In genomic region chr6:39843305-39844020, GRCh38 we compare ENCODE assay signal across 14 cellular contexts. TPM values are rescaled to one million over a fixed set of nuclear protein-coding genes. Genes with fewer than 3 reads are reported as not detected.
A peak's percentile ranks its signal among the peaks of the same experiment; 100 is the strongest.
DNase-seq lines count a peak whose midpoint lies in the region; TF ChIP-seq lines count a peak whose summit lies in the region.
"Had no signal": no experiment of that assay in that cellular context is flagged by ENCODE, and none has a peak within 500 bp of the region (broad histone marks: within the 10 kb centered on the region; RNA-seq: fewer than 3 reads in every experiment).

No MANE protein-coding gene starts in this region.

- H3K36me3 Mint-ChIP-seq in CD14-positive monocyte = no peaks in the 10 kb centered on the region

- H3K27me3 Mint-ChIP-seq in CD14-positive monocyte (ENCODE audit: low read depth in 3 of 3) = peaks cover 0 to 8% (median 6%) of the 10 kb centered on the region in 3 donors

- H3K4me3 ChIP-seq in HEK293 (ENCODE audit: low read depth, low read length) (no peak overlapping the region), choroid plexus epithelial cell (ENCODE audit: low read depth, low read length) (no peak overlapping the region)

- H3K4me3 Mint-ChIP-seq in CD14-positive monocyte = no peak overlapping the region
- H3K4me3 Mint-ChIP-seq: stimulated activated naive CD8-positive, alpha-beta T cell treated with anti-CD3 and anti-CD28 coated beads, Interleukin-15, Interleukin-2, amounts not matched to agents 100 ng/mL and 50 ng/mL, for 24 hours had no signal

- CTCF ChIA-PET in HEK293 (lab: Yijun Ruan, JAX) = interaction anchor here (0.5 to 1.8 kb wide), 9 partner anchors 9 to 110 kb away, joined by 3 to 5 read pairs (median 4); no protein-coding TSS in a partner anchor

- H3K27ac ChIP-seq in HEK293 (ENCODE audit: extremely low read depth, low read depth, low read length) = no peak overlapping the region

- no peak for TF ChIP-seq CTCF in HEK293 (tag by site-specific recombination; IDR thresholded peaks at IDR 0.05)
- peak; percentile 9 for TF ChIP-seq CTCF in choroid plexus epithelial cell (conservative IDR thresholded peaks at IDR 0.05; ENCODE audit: low read depth, low read length)
- no peak for TF ChIP-seq CTCF in CD14-positive monocyte (IDR thresholded peaks at IDR 0.05)

- peak; percentile 36 for DNase-seq in AG08396 (ENCODE audit: low spot score)
- no peak for DNase-seq in choroid plexus epithelial cell (ENCODE audit: low read depth)
- peak; percentile 31 for DNase-seq in medulla oblongata (ENCODE audit: extremely low spot score)
- no peak for DNase-seq in CD14-positive monocyte (ENCODE audit: low spot score)
- no peak for DNase-seq in T-helper 9 cell
- DNase-seq in T-helper 1 cell = no peak
- no peak for DNase-seq in HUDEP-2 (lab: John Stamatoyannopoulos, UW; ENCODE audit: unreplicated experiment in 76 of 76)
- DNase-seq: activated CD8-positive, alpha-beta memory T cell treated with anti-CD3 and anti-CD28 coated beads for 24 hours; activated naive CD4-positive, alpha-beta T cell treated with anti-CD3 and anti-CD28 coated beads, Interleukin-2, amount 50 U/mL, for 16 hours; cortex of kidney; glutamatergic neuron; stimulated activated CD4-positive, alpha-beta T cell treated with anti-CD3 and anti-CD28 coated beads, Interleukin-4, amount 100 ng/mL, for 24 hours had no signal

- no peak overlapping the region for H3K27ac Mint-ChIP-seq in CD14-positive monocyte
- H3K27ac Mint-ChIP-seq: stimulated activated naive CD8-positive, alpha-beta T cell treated with anti-CD3 and anti-CD28 coated beads, Interleukin-15, Interleukin-2, amounts not matched to agents 100 ng/mL and 50 ng/mL, for 24 hours had no signal

- POLR2A ChIA-PET in HEK293 (lab: Yijun Ruan, JAX) = no interaction called here

- no peaks in the 10 kb centered on the region for H3K36me3 ChIP-seq in HEK293 (ENCODE audit: control insufficient read depth in 2 of 2, insufficient read depth in 1 of 2, low read length in 2 of 2)

- H3K9me3 ChIP-seq in HEK293 (ENCODE audit: control insufficient read depth, insufficient read depth, low read depth, low read length) = no peaks in the 10 kb centered on the region

- H3K4me1 Mint-ChIP-seq in CD14-positive monocyte = no peaks in the 10 kb centered on the region

- H3K9me3 Mint-ChIP-seq in CD14-positive monocyte = no peaks in the 10 kb centered on the region
- H3K9me3 Mint-ChIP-seq: stimulated activated naive CD8-positive, alpha-beta T cell treated with anti-CD3 and anti-CD28 coated beads, Interleukin-15, Interleukin-2, amounts not matched to agents 100 ng/mL and 50 ng/mL, for 24 hours had no signal

- no peaks in the 10 kb centered on the region for H3K4me1 ChIP-seq in HEK293 (ENCODE audit: control insufficient read depth, insufficient read depth, low read length)

- intact Hi-C loops in CD14-positive monocyte (cut with micrococcal nuclease) = no loop called here

TF ChIP-seq in HEK293, 187 proteins besides CTCF, POLR2A, EP300 and RAD21 (continues in another document):
- TF ChIP-seq ZNF561 (tag by site-specific recombination; IDR thresholded peaks at IDR 0.05; ENCODE audit: borderline replicate concordance) = no peak
- TF ChIP-seq ZNF132 (tag by site-specific recombination; IDR thresholded peaks at IDR 0.05; ENCODE audit: borderline replicate concordance) = no peak
- TF ChIP-seq ZNF324 (tag by site-specific recombination; IDR thresholded peaks at IDR 0.05) = no peak
- TF ChIP-seq ZNF560 (tag by site-specific recombination; IDR thresholded peaks at IDR 0.05; ENCODE audit: borderline replicate concordance) = no peak
- TF ChIP-seq ZNF2 (tag by site-specific recombination; IDR thresholded peaks at IDR 0.05) = peak; percentile 51; the same call in 1 of the 2 replicates
- TF ChIP-seq, protein P1, sequence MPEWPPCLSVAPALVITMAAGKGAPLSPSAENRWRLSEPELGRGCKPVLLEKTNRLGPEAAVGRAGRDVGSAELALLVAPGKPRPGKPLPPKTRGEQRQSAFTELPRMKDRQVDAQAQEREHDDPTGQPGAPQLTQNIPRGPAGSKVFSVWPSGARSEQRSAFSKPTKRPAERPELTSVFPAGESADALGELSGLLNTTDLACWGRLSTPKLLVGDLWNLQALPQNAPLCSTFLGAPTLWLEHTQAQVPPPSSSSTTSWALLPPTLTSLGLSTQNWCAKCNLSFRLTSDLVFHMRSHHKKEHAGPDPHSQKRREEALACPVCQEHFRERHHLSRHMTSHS (tag by site-specific recombination; IDR thresholded peaks at IDR 0.05) = no peak
- 0 out of 2 replicates have a peak, but pooled peaks have one; percentile 44 for TF ChIP-seq HOXD13 (CRISPR knock-in tag; IDR thresholded peaks at IDR 0.05; ENCODE audit: borderline replicate concordance)
- TF ChIP-seq ZNF48 (tag by site-specific recombination; IDR thresholded peaks at IDR 0.05) = no peak
- TF ChIP-seq ZNF624 (tag by site-specific recombination; IDR thresholded peaks at IDR 0.05) = no peak
- TF ChIP-seq ZNF19 (tag by site-specific recombination; IDR thresholded peaks at IDR 0.05; ENCODE audit: low read depth) = no peak
- no peak for TF ChIP-seq ZNF670 (tag by site-specific recombination; IDR thresholded peaks at IDR 0.05; ENCODE audit: low read depth)
- no peak for TF ChIP-seq ZNF580 (tag by site-specific recombination; IDR thresholded peaks at IDR 0.05)
- TF ChIP-seq HOXC10 (CRISPR knock-in tag; IDR thresholded peaks at IDR 0.05) = no peak
- TF ChIP-seq MEIS1 (CRISPR knock-in tag; IDR thresholded peaks at IDR 0.05; ENCODE audit: borderline replicate concordance) = no peak
- no peak for TF ChIP-seq HOXA7 (CRISPR knock-in tag; IDR thresholded peaks at IDR 0.05; ENCODE audit: borderline replicate concordance)
- TF ChIP-seq ZNF175 (tag by site-specific recombination; IDR thresholded peaks at IDR 0.05) = no peak
- no peak for TF ChIP-seq ZNF404 (tag by site-specific recombination; IDR thresholded peaks at IDR 0.05)
- TF ChIP-seq ZNF544 (tag by site-specific recombination; IDR thresholded peaks at IDR 0.05) = no peak
- TF ChIP-seq ZNF398 (tag by site-specific recombination; IDR thresholded peaks at IDR 0.05) = no peak
- TF ChIP-seq, protein P2, sequence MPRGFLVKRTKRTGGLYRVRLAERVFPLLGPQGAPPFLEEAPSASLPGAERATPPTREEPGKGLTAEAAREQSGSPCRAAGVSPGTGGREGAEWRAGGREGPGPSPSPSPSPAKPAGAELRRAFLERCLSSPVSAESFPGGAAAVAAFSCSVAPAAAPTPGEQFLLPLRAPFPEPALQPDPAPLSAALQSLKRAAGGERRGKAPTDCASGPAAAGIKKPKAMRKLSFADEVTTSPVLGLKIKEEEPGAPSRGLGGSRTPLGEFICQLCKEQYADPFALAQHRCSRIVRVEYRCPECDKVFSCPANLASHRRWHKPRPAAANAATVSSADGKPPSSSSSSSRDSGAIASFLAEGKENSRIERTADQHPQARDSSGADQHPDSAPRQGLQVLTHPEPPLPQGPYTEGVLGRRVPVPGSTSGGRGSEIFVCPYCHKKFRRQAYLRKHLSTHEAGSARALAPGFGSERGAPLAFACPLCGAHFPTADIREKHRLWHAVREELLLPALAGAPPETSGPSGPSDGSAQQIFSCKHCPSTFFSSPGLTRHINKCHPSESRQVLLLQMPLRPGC (tag by site-specific recombination; IDR thresholded peaks at IDR 0.05) = no peak
- no peak for TF ChIP-seq OVOL3 (tag by site-specific recombination; IDR thresholded peaks at IDR 0.05)
- TF ChIP-seq, protein P3, sequence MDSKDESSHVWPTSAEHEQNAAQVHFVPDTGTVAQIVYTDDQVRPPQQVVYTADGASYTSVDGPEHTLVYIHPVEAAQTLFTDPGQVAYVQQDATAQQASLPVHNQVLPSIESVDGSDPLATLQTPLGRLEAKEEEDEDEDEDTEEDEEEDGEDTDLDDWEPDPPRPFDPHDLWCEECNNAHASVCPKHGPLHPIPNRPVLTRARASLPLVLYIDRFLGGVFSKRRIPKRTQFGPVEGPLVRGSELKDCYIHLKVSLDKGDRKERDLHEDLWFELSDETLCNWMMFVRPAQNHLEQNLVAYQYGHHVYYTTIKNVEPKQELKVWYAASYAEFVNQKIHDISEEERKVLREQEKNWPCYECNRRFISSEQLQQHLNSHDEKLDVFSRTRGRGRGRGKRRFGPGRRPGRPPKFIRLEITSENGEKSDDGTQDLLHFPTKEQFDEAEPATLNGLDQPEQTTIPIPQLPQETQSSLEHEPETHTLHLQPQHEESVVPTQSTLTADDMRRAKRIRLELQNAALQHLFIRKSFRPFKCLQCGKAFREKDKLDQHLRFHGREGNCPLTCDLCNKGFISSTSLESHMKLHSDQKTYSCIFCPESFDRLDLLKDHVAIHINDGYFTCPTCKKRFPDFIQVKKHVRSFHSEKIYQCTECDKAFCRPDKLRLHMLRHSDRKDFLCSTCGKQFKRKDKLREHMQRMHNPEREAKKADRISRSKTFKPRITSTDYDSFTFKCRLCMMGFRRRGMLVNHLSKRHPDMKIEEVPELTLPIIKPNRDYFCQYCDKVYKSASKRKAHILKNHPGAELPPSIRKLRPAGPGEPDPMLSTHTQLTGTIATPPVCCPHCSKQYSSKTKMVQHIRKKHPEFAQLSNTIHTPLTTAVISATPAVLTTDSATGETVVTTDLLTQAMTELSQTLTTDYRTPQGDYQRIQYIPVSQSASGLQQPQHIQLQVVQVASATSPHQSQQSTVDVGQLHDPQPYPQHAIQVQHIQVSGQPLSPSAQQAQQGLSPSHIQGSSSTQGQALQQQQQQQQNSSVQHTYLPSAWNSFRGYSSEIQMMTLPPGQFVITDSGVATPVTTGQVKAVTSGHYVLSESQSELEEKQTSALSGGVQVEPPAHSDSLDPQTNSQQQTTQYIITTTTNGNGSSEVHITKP (tag by site-specific recombination; IDR thresholded peaks at IDR 0.05) = no peak

RNA-seq across cellular contexts. Expression of gene DAAM2, which starts 51.3 kb away (rescaled TPM):
- polyA plus RNA-seq in CD14-positive monocyte = not detected

Comparison
In these comparisons a context has a peak if more than half of its experiments do, and no peak if none do; other contexts are left out.
1. DNase-seq: peak in AG08396 (single experiment) and medulla oblongata (single experiment); none in choroid plexus epithelial cell (single experiment), CD14-positive monocyte (single experiment), T-helper 9 cell (single experiment), T-helper 1 cell (0 of 5) and HUDEP-2 (0 of 76).